25 cellular contexts compared by ENCODE assay signal in genomic region chr21:15433091-15433490, GRCh38.
"Had no signal": no experiment of that assay in that cellular context is flagged by ENCODE, and none has a peak within 500 bp of the region (broad histone marks: within the 10 kb centered on the region; RNA-seq: fewer than 3 reads in every experiment).

No MANE protein-coding gene starts in this region.

- H3K9me3 ChIP-seq: Peyer's patch, SJCRH30, SK-N-SH had no signal

- DNase-seq: activated CD4-positive, alpha-beta T cell treated with anti-CD3 and anti-CD28 coated beads, Interleukin-2, amount 10 ng/mL, durations not matched to agents 7 days and 5 days; activated CD4-positive, CD25-positive, alpha-beta regulatory T cell; activated CD8-positive, alpha-beta memory T cell treated with anti-CD3 and anti-CD28 coated beads, Interleukin-2, amount 50 U/mL, for 4 hours; activated CD8-positive, alpha-beta T cell treated with anti-CD3 and anti-CD28 coated beads for 36 hours; activated naive CD4-positive, alpha-beta T cell; activated T-cell treated with anti-CD3 and anti-CD28 coated beads, Interleukin-2, amount 50 U/mL, for 72 hours; aorta; brain microvascular endothelial cell; MM.1S; NCI-H1105; NCI-H1436; NCI-H1694 treated with DMSO at 0.1 percent for 48 hours; NCI-H2081 treated with DMSO at 0.1 percent for 48 hours; NCI-H446; NCI-H524 treated with DMSO at 0.1 percent for 48 hours; NCI-H82; Peyer's patch; Right ventricle myocardium superior; SJCRH30; SK-N-SH; T-helper 1 cell had no signal

- H3K36me3 Mint-ChIP-seq: activated naive CD4-positive, alpha-beta T cell treated with anti-CD3 and anti-CD28 coated beads, Interleukin-2, amount 50 U/mL, for 24 hours had no signal

- H3K27ac ChIP-seq: brain microvascular endothelial cell, cardiac muscle cell, Peyer's patch, RWPE1, SJCRH30, VCaP had no signal

- H3K36me3 ChIP-seq: brain microvascular endothelial cell, cardiac muscle cell, Peyer's patch, SJCRH30 had no signal

- H3K4me3 Mint-ChIP-seq: activated CD4-positive, alpha-beta T cell treated with anti-CD3 and anti-CD28 coated beads, Interleukin-2, amount 10 ng/mL, durations not matched to agents 7 days and 5 days; activated CD8-positive, alpha-beta T cell treated with anti-CD3 and anti-CD28 coated beads for 36 hours; activated naive CD4-positive, alpha-beta T cell treated with anti-CD3 and anti-CD28 coated beads, Interleukin-2, amount 50 U/mL, for 24 hours; activated T-cell treated with anti-CD3 and anti-CD28 coated beads, Interleukin-2, amount 50 U/mL, for 72 hours had no signal

- H3K27me3 ChIP-seq: brain microvascular endothelial cell, cardiac muscle cell, Peyer's patch, SJCRH30 had no signal

- ATAC-seq: activated CD8-positive, alpha-beta T cell treated with anti-CD3 and anti-CD28 coated beads for 36 hours; activated T-cell treated with anti-CD3 and anti-CD28 coated beads, Interleukin-2, amount 50 U/mL, for 72 hours had no signal

- H3K27ac Mint-ChIP-seq: activated CD4-positive, alpha-beta T cell treated with anti-CD3 and anti-CD28 coated beads, Interleukin-2, amount 10 ng/mL, durations not matched to agents 7 days and 5 days; activated CD8-positive, alpha-beta T cell treated with anti-CD3 and anti-CD28 coated beads for 36 hours; activated naive CD4-positive, alpha-beta T cell treated with anti-CD3 and anti-CD28 coated beads, Interleukin-2, amount 50 U/mL, for 24 hours; activated T-cell treated with anti-CD3 and anti-CD28 coated beads, Interleukin-2, amount 50 U/mL, for 72 hours had no signal

- H3K4me1 ChIP-seq: Peyer's patch, SJCRH30 had no signal

- H3K4me3 ChIP-seq: cardiac muscle cell, Peyer's patch, SJCRH30 had no signal

- H3K27me3 Mint-ChIP-seq: activated CD4-positive, alpha-beta T cell treated with anti-CD3 and anti-CD28 coated beads, Interleukin-2, amount 10 ng/mL, durations not matched to agents 7 days and 5 days; activated CD8-positive, alpha-beta T cell treated with anti-CD3 and anti-CD28 coated beads for 36 hours; activated naive CD4-positive, alpha-beta T cell treated with anti-CD3 and anti-CD28 coated beads, Interleukin-2, amount 50 U/mL, for 24 hours had no signal
